Comparison of ENCODE assay signal across 1 cellular context in genomic region chr4:76579596-76580375, GRCh38.
TF ChIP-seq lines count a peak whose summit lies in the region.

No MANE protein-coding gene starts in this region.

TF ChIP-seq in SK-N-SH, 30 proteins besides CTCF, POLR2A, EP300 and RAD21 (continued from another document):
- peak; percentile 44 for TF ChIP-seq PBX3 (IDR thresholded peaks at IDR 0.05)
- no peak for TF ChIP-seq EZH2phosphoT487 (IDR thresholded peaks at IDR 0.05; ENCODE audit: borderline replicate concordance, low read depth)
- TF ChIP-seq GABPA (IDR thresholded peaks at IDR 0.05; ENCODE audit: low read depth), result no peak
- no peak for TF ChIP-seq TEAD4 (IDR thresholded peaks at IDR 0.05; ENCODE audit: borderline replicate concordance, insufficient read depth)
- TF ChIP-seq CHD2 (IDR thresholded peaks at IDR 0.05; ENCODE audit: low read length, partially characterized antibody), result peak; percentile 9
